Comparison of ENCODE assay signal across 8 cellular contexts in genomic region chr19:11355160-11356073, GRCh38. TPM values are rescaled to one million over a fixed set of nuclear protein-coding genes. Genes with fewer than 3 reads are reported as not detected.
DNase-seq lines count a peak whose midpoint lies in the region; ATAC-seq and TF ChIP-seq lines count a peak whose summit lies in the region.

A gene with protein sequence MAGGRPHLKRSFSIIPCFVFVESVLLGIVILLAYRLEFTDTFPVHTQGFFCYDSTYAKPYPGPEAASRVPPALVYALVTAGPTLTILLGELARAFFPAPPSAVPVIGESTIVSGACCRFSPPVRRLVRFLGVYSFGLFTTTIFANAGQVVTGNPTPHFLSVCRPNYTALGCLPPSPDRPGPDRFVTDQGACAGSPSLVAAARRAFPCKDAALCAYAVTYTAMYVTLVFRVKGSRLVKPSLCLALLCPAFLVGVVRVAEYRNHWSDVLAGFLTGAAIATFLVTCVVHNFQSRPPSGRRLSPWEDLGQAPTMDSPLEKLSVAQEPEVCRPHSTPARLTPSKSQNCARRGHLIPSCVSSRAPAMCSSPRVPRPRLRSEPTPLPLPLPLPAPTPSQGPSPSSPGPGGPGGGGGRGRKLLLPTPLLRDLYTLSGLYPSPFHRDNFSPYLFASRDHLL (plus strand): TSS chr19:11355432. CDS start chr19:11357674, 2,242 bp downstream.

- peaks cover 3% of the 10 kb centered on the region; the same call in 1 of the 2 replicates for H3K4me1 ChIP-seq in HUES48 (ENCODE audit: control insufficient read depth, insufficient read depth, low read length)
- H3K4me1 ChIP-seq in PC-3 (ENCODE audit: insufficient read depth, low read length), result peaks cover 8% of the 10 kb centered on the region

- peak within 1 kb of the TSS; percentile 55 for H2AFZ ChIP-seq in PC-3 (ENCODE audit: low read length)

- no peak for TF ChIP-seq CTCF in PC-3 (conservative IDR thresholded peaks at IDR 0.05; ENCODE audit: low read depth, low read length)

- H3K4me2 ChIP-seq in PC-3 (ENCODE audit: low read length), result peak within 1 kb of the TSS; percentile 100

- CTCF ChIA-PET in PC-3 (lab: Charles Lee), result no interaction called here

- peaks cover 11% of the 10 kb centered on the region for H3K27me3 Mint-ChIP-seq in activated T-cell treated with anti-CD3 and anti-CD28 coated beads, Interleukin-2, amount 50 U/mL, for 24 hours

- peak within 1 kb of the TSS; percentile 55 for H3K27ac Mint-ChIP-seq in activated T-cell treated with anti-CD3 and anti-CD28 coated beads, Interleukin-2, amount 50 U/mL, for 24 hours

- no TSS peak for BruUV-seq in PC-3 (replicated peaks; lab: Mats Ljungman, UMichigan)

- H3K79me2 ChIP-seq in PC-3 (ENCODE audit: low read length), result peaks cover 13% of the 10 kb centered on the region

- H3K36me3 Mint-ChIP-seq in activated T-cell treated with anti-CD3 and anti-CD28 coated beads, Interleukin-2, amount 50 U/mL, for 24 hours (ENCODE audit: low read depth), result no peaks in the 10 kb centered on the region

- H3K4me1 Mint-ChIP-seq in activated T-cell treated with anti-CD3 and anti-CD28 coated beads, Interleukin-2, amount 50 U/mL, for 24 hours (ENCODE audit: low read depth), result peaks cover 8% of the 10 kb centered on the region

- POLR2A ChIA-PET in PC-3 (lab: Charles Lee; ENCODE audit: unreplicated experiment), result no interaction called here

- peaks cover 4% of the 10 kb centered on the region; the same call in 1 of the 2 replicates for H4K20me1 ChIP-seq in PC-3 (ENCODE audit: low read length)

- ATAC-seq in PC-3 (peak; percentile 97), HG03159 (IDR thresholded peaks at IDR 0.05; ENCODE audit: unreplicated experiment) (no peak)

- peak; percentile 2 for TF ChIP-seq POLR2A in erythroblast (IDR thresholded peaks at IDR 0.05; ENCODE audit: low read length)

- H3K9ac ChIP-seq in HUES48 (ENCODE audit: low read depth, low read length) (no peak within 1 kb of the TSS), PC-3 (ENCODE audit: low read length) (peak within 1 kb of the TSS; percentile 46)

- no peaks in the 10 kb centered on the region for H3K36me3 ChIP-seq in HUES48 (ENCODE audit: control insufficient read depth, insufficient read depth, low read length)
- no peaks in the 10 kb centered on the region for H3K36me3 ChIP-seq in PC-3 (ENCODE audit: low read depth, low read length)

- H3K27ac ChIP-seq in HUES48 (ENCODE audit: low read depth, low read length), result no peak within 1 kb of the TSS
- H3K27ac ChIP-seq in PC-3 (ENCODE audit: low read length), result no peak within 1 kb of the TSS

- H3K4me3 Mint-ChIP-seq in activated T-cell treated with anti-CD3 and anti-CD28 coated beads, Interleukin-2, amount 50 U/mL, for 24 hours, result peak within 1 kb of the TSS; percentile 66

- H3K9me2 ChIP-seq in PC-3 (replicated peaks; ENCODE audit: low read length), result no peaks in the 10 kb centered on the region

- no peaks in the 10 kb centered on the region for H3F3A ChIP-seq in PC-3 (ENCODE audit: low read length, unreplicated experiment)

- DNase-seq in DMS153 (lab: John Stamatoyannopoulos, UW) (peak; percentile 77), PC-3 (peak; percentile 98), erythroblast (lab: John Stamatoyannopoulos, UW) (peak; percentile 80 to 81), mucosa of gallbladder (ENCODE audit: low spot score) (peak; percentile 94)
- peak; percentile 89 for DNase-seq in activated T-cell treated with anti-CD3 and anti-CD28 coated beads, Interleukin-2, amount 50 U/mL, for 24 hours
- peak; percentile 69 to 84 for DNase-seq in stimulated activated CD8-positive, alpha-beta memory T cell treated with anti-CD3 and anti-CD28 coated beads, Interleukin-2, amount 100 ng/mL, for 48 hours (ENCODE audit: low read depth in 2 of 2)

- H3K27me3 ChIP-seq in HUES48 (ENCODE audit: control insufficient read depth, insufficient read depth, low read length) (peaks cover 18% of the 10 kb centered on the region), PC-3 (ENCODE audit: low read length) (no peaks in the 10 kb centered on the region)

- H3K4me3 ChIP-seq in HUES48 (ENCODE audit: low read depth, low read length) (peak within 1 kb of the TSS; percentile 58; the same call in 1 of the 2 replicates), PC-3 (ENCODE audit: low read length) (peak within 1 kb of the TSS; percentile 90)

- H3K9me3 ChIP-seq in HUES48 (ENCODE audit: control insufficient read depth, insufficient read depth, low read length) (no peaks in the 10 kb centered on the region), PC-3 (ENCODE audit: low read length) (no peaks in the 10 kb centered on the region)

- H3K9me3 Mint-ChIP-seq in activated T-cell treated with anti-CD3 and anti-CD28 coated beads, Interleukin-2, amount 50 U/mL, for 24 hours, result no peaks in the 10 kb centered on the region

- intact Hi-C loops in PC-3 (cut with micrococcal nuclease), result loop anchor here (1.0 kb wide), 1 partner anchor 9 kb away; the partner anchor contains the start of genes CCDC159 and TMEM205

RNA-seq across cellular contexts. Expression of the gene that starts here (rescaled TPM):
- total RNA-seq in PC-3 (2014; rRNA removed), result 38.0 and 51.2 TPM in 2 replicates
- total RNA-seq in mucosa of gallbladder, result 34.2 TPM
